Comparison of ENCODE assay signal across 8 cellular contexts in genomic region chr11:47980907-47981621, GRCh38. TPM values are rescaled to one million over a fixed set of nuclear protein-coding genes. Genes with fewer than 3 reads are reported as not detected.
DNase-seq lines count a peak whose midpoint lies in the region; ATAC-seq and TF ChIP-seq lines count a peak whose summit lies in the region.

No MANE protein-coding gene starts in this region.

- peaks cover 43% of the 10 kb centered on the region for H3K79me2 ChIP-seq in hepatocyte

- peak overlapping the region; percentile 97 for H3K4me2 ChIP-seq in hepatocyte

- H3K4me1 ChIP-seq in adipocyte (ENCODE audit: control insufficient read depth, insufficient read depth, low read length) (peaks cover 19% of the 10 kb centered on the region), hepatocyte (ENCODE audit: insufficient read depth) (peaks cover 31% of the 10 kb centered on the region)

- no peaks in the 10 kb centered on the region for H3K27me3 ChIP-seq in adipocyte (replicated peaks; ENCODE audit: control insufficient read depth, insufficient read depth, low read length)
- no peaks in the 10 kb centered on the region for H3K27me3 ChIP-seq in hepatocyte

- H3K4me1 Mint-ChIP-seq in activated CD4-positive, alpha-beta T cell treated with anti-CD3 and anti-CD28 coated beads for 36 hours: peaks cover 32% of the 10 kb centered on the region
- H3K4me1 Mint-ChIP-seq in HFFc6 (ENCODE audit: low read depth): peaks cover 37% of the 10 kb centered on the region

- peaks cover 5% of the 10 kb centered on the region for H3K27me3 Mint-ChIP-seq in activated CD4-positive, alpha-beta T cell treated with anti-CD3 and anti-CD28 coated beads for 36 hours
- peaks cover 2% of the 10 kb centered on the region for H3K27me3 Mint-ChIP-seq in HFFc6 (ENCODE audit: insufficient read depth)

- H3K27ac Mint-ChIP-seq in activated CD4-positive, alpha-beta T cell treated with anti-CD3 and anti-CD28 coated beads for 36 hours: no peak overlapping the region
- H3K27ac Mint-ChIP-seq in HFFc6: no peak overlapping the region

- 1% methylated on average over 19 of the region's 82 CpGs for WGBS in hepatocyte (ENCODE audit: low lambda C conversion rate, missing lambda C conversion rate)

- ATAC-seq in activated CD4-positive, alpha-beta T cell treated with anti-CD3 and anti-CD28 coated beads for 36 hours: peak; percentile 59
- no peak for ATAC-seq in GM18870 (IDR thresholded peaks at IDR 0.05; ENCODE audit: unreplicated experiment)

- peak overlapping the region; percentile 93 for H3K4me3 Mint-ChIP-seq in activated CD4-positive, alpha-beta T cell treated with anti-CD3 and anti-CD28 coated beads for 36 hours
- peak overlapping the region; percentile 89 for H3K4me3 Mint-ChIP-seq in HFFc6

- H3K36me3 ChIP-seq in adipocyte (ENCODE audit: control insufficient read depth, insufficient read depth, low read length, severe bottlenecking): no peaks in the 10 kb centered on the region
- no peaks in the 10 kb centered on the region for H3K36me3 ChIP-seq in hepatocyte (replicated peaks; ENCODE audit: insufficient read depth, low read depth)

- no peaks in the 10 kb centered on the region for H3K9me3 Mint-ChIP-seq in activated CD4-positive, alpha-beta T cell treated with anti-CD3 and anti-CD28 coated beads for 36 hours (ENCODE audit: low read depth)
- no peaks in the 10 kb centered on the region for H3K9me3 Mint-ChIP-seq in HFFc6

- CTCF ChIA-PET in activated CD4-positive, alpha-beta T cell treated with anti-CD3 and anti-CD28 coated beads for 36 hours (lab: Charles Lee): no interaction called here

- H3K27ac ChIP-seq in hepatocyte: peak overlapping the region; percentile 88

- H3K9me2 ChIP-seq in hepatocyte (replicated peaks; ENCODE audit: insufficient read depth): no peaks in the 10 kb centered on the region

- no peaks in the 10 kb centered on the region for H4K20me1 ChIP-seq in hepatocyte (ENCODE audit: insufficient read depth, poor library complexity, severe bottlenecking)

- H2AFZ ChIP-seq in hepatocyte: peak overlapping the region; percentile 67

- POLR2A ChIA-PET in activated CD4-positive, alpha-beta T cell treated with anti-CD3 and anti-CD28 coated beads for 36 hours (lab: Charles Lee): interaction anchor here (0.5 to 0.7 kb wide), 2 partner anchors 37 to 83 kb away, joined by 3 to 5 read pairs; no protein-coding TSS in a partner anchor

- intact Hi-C loops in activated CD4-positive, alpha-beta T cell treated with anti-CD3 and anti-CD28 coated beads for 36 hours (cut with DNase I, micrococcal nuclease): loop anchor here (1.0 to 5.0 kb wide), 5 partner anchors 20 to 128 kb away; no protein-coding TSS in a partner anchor

- no peaks in the 10 kb centered on the region for H3K9me3 ChIP-seq in adipocyte (ENCODE audit: control insufficient read depth, low read length)
- H3K9me3 ChIP-seq in hepatocyte (ENCODE audit: low read depth): no peaks in the 10 kb centered on the region

- peak; percentile 63 for TF ChIP-seq CTCF in HFFc6 (IDR thresholded peaks at IDR 0.05)
- peak; percentile 20 for TF ChIP-seq CTCF in hepatocyte (IDR thresholded peaks at IDR 0.05; ENCODE audit: poor library complexity)

- H3K9ac ChIP-seq in adipocyte (ENCODE audit: low read length): peak overlapping the region; percentile 82

- DNase-seq in activated CD4-positive, alpha-beta T cell treated with anti-CD3 and anti-CD28 coated beads for 36 hours: peak; percentile 56
- DNase-seq in activated CD4-positive, alpha-beta T cell treated with anti-CD3 and anti-CD28 coated beads for 1 hour: no peak
- DNase-seq in HFFc6 (peak; percentile 27), NCI-H1092 (lab: John Stamatoyannopoulos, UW) (peak; percentile 31), adipocyte (ENCODE audit: low read depth) (peak; percentile 83), hepatocyte (ENCODE audit: low spot score) (peak; percentile 81), retina (peak; percentile 79)

- peaks cover 16% of the 10 kb centered on the region for H3K36me3 Mint-ChIP-seq in activated CD4-positive, alpha-beta T cell treated with anti-CD3 and anti-CD28 coated beads for 36 hours (ENCODE audit: low read depth)
- peaks cover 2% of the 10 kb centered on the region; the same call in 1 of the 2 replicates for H3K36me3 Mint-ChIP-seq in HFFc6 (ENCODE audit: low read depth)

- H3K4me3 ChIP-seq in adipocyte (ENCODE audit: low read length): peak overlapping the region; percentile 79
- H3K4me3 ChIP-seq in hepatocyte: peak overlapping the region; percentile 96

RNA-seq across cellular contexts. Expression of gene PTPRJ, which starts 0.7 kb away (rescaled TPM):
- 10 to 100 TPM; 20.8 to 21.3 TPM for total RNA-seq in activated CD4-positive, alpha-beta T cell treated with anti-CD3 and anti-CD28 coated beads for 36 hours
- 10 to 100 TPM; 15.7 to 20.8 (median 19.2) TPM for total RNA-seq in HFFc6 (2021; fragmentation: NEBNext Ultra II Directional; extraction: Animal tissue kit (Norgen Biotek cat#: 25700))
- 16.4 and 21.0 TPM in 2 replicates for total RNA-seq in hepatocyte
- polyA plus RNA-seq in hepatocyte: 7.5 and 9.3 TPM in 2 replicates
